ENCODE assay signal across 2 cellular contexts in genomic region chr15:74801311-74801997, GRCh38.
TF ChIP-seq lines count a peak whose summit lies in the region.

No MANE protein-coding gene starts in this region.

TF ChIP-seq in A549, 52 proteins besides CTCF, POLR2A, EP300 and RAD21:
- no peak for TF ChIP-seq CHD2 (IDR thresholded peaks at IDR 0.05; ENCODE audit: low read length, partially characterized antibody)
- no peak for TF ChIP-seq GATA3 (IDR thresholded peaks at IDR 0.05; ENCODE audit: borderline replicate concordance)
- no peak for TF ChIP-seq RCOR1 (IDR thresholded peaks at IDR 0.05; ENCODE audit: low read depth, low read length)
- no peak for TF ChIP-seq TP53 (CRISPR knock-in tag; IDR thresholded peaks at IDR 0.05)
- no peak for TF ChIP-seq ZSCAN20 (CRISPR knock-in tag; IDR thresholded peaks at IDR 0.05)
- no peak for TF ChIP-seq RFX5 (IDR thresholded peaks at IDR 0.05)
- TF ChIP-seq RARB (CRISPR knock-in tag; IDR thresholded peaks at IDR 0.05) = no peak
- TF ChIP-seq, protein P1, sequence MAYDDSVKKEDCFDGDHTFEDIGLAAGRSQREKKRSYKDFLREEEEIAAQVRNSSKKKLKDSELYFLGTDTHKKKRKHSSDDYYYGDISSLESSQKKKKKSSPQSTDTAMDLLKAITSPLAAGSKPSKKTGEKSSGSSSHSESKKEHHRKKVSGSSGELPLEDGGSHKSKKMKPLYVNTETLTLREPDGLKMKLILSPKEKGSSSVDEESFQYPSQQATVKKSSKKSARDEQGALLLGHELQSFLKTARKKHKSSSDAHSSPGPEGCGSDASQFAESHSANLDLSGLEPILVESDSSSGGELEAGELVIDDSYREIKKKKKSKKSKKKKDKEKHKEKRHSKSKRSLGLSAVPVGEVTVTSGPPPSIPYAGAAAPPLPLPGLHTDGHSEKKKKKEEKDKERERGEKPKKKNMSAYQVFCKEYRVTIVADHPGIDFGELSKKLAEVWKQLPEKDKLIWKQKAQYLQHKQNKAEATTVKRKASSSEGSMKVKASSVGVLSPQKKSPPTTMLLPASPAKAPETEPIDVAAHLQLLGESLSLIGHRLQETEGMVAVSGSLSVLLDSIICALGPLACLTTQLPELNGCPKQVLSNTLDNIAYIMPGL (CRISPR knock-in tag; IDR thresholded peaks at IDR 0.05; ENCODE audit: borderline replicate concordance) = no peak
- TF ChIP-seq HOXB5 (CRISPR knock-in tag; IDR thresholded peaks at IDR 0.05) = no peak
- TF ChIP-seq, protein P2, sequence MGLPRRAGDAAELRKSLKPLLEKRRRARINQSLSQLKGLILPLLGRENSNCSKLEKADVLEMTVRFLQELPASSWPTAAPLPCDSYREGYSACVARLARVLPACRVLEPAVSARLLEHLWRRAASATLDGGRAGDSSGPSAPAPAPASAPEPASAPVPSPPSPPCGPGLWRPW (IDR thresholded peaks at IDR 0.05) = no peak
- no peak for TF ChIP-seq CBX2 (IDR thresholded peaks at IDR 0.05; ENCODE audit: borderline replicate concordance, low read depth)
- no peak for TF ChIP-seq HEYL (CRISPR knock-in tag; IDR thresholded peaks at IDR 0.05)
- TF ChIP-seq TFCP2L1 (CRISPR knock-in tag; IDR thresholded peaks at IDR 0.05) = no peak

TF ChIP-seq in H1, 55 proteins besides CTCF, POLR2A, EP300 and RAD21:
- no peak for TF ChIP-seq KDM1A (IDR thresholded peaks at IDR 0.05; ENCODE audit: borderline replicate concordance, low read length)
- TF ChIP-seq SP4 (IDR thresholded peaks at IDR 0.05; ENCODE audit: low read length) = no peak
- TF ChIP-seq TAF7 (optimal IDR thresholded peaks at IDR 0.05; ENCODE audit: borderline replicate concordance, low read depth, low read length) = no peak
- TF ChIP-seq SAP30 (IDR thresholded peaks at IDR 0.05; ENCODE audit: insufficient read depth, insufficient replicate concordance, low read length) = no peak
- TF ChIP-seq ASH2L (IDR thresholded peaks at IDR 0.05; ENCODE audit: low read length) = no peak
- no peak for TF ChIP-seq SRF (IDR thresholded peaks at IDR 0.05; ENCODE audit: low read depth, low read length)
- TF ChIP-seq GTF2F1 (IDR thresholded peaks at IDR 0.05; ENCODE audit: borderline replicate concordance, low read depth, low read length) = no peak
- TF ChIP-seq, protein P3, sequence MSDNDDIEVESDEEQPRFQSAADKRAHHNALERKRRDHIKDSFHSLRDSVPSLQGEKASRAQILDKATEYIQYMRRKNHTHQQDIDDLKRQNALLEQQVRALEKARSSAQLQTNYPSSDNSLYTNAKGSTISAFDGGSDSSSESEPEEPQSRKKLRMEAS (IDR thresholded peaks at IDR 0.05) = no peak
- TF ChIP-seq EZH2 (IDR thresholded peaks at IDR 0.05; ENCODE audit: low read depth, low read length, severe bottlenecking) = no peak
